Comparison of ENCODE assay signal across 2 cellular contexts in the genomic region with DNA sequence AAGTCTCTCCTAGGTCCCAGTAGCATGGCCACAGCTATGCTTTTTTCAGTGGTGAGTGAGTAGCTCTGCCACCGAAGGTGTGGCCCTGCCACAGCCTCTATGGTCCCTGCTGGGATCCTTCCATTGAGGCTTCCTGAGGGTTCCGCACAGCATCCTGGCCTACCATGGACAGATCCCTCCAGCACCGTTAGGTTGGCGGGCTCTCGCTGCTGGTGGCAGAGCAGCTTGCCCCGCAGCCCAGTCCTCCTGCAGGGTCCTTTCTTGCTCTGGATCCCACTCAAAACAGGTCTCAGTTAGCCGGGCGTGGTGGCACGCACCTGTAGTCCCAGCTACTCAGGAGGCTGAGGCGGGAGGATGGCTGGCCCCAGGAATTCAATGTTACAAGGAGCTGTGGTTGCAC.
TF ChIP-seq lines count a peak whose summit lies in the region.

No MANE protein-coding gene starts in this region.

TF ChIP-seq in GM23338, 12 proteins besides CTCF, POLR2A, EP300 and RAD21 (continued from another document):
- TF ChIP-seq REST (IDR thresholded peaks at IDR 0.05; ENCODE audit: unreplicated experiment) = peak; percentile 78
- no peak for TF ChIP-seq ZNF331 (CRISPR knock-in tag; IDR thresholded peaks at IDR 0.05; ENCODE audit: low read depth)
- no peak for TF ChIP-seq JUNB (IDR thresholded peaks at IDR 0.05; ENCODE audit: unreplicated experiment)

TF ChIP-seq in HEK293, 187 proteins besides CTCF, POLR2A, EP300 and RAD21 (continued from another document):
- peak; percentile 97 for TF ChIP-seq REST (tag by site-specific recombination; IDR thresholded peaks at IDR 0.05)
